8 cellular contexts compared by ENCODE assay signal in genomic region chr15:90059208-90059985, GRCh38. TPM values are rescaled to one million over a fixed set of nuclear protein-coding genes. Genes with fewer than 3 reads are reported as not detected.
DNase-seq lines count a peak whose midpoint lies in the region; ATAC-seq and TF ChIP-seq lines count a peak whose summit lies in the region.

No MANE protein-coding gene starts in this region.

- H4K20me1 ChIP-seq in PC-9 (ENCODE audit: insufficient read depth), result no peaks in the 10 kb centered on the region

- DNase-seq in T-cell (peak; percentile 37 to 83 (median 66)), hepatic stellate cell (ENCODE audit: low spot score) (no peak), PC-9 (no peak)
- DNase-seq in activated naive CD8-positive, alpha-beta T cell treated with anti-CD3 and anti-CD28 coated beads, Interleukin-2, amount 50 U/mL, for 16 hours (ENCODE audit: low read depth, low spot score), result peak; percentile 28
- DNase-seq in stimulated activated CD8-positive, alpha-beta memory T cell treated with anti-CD3 and anti-CD28 coated beads, Interleukin-2, amount 100 ng/mL, for 1 hour (ENCODE audit: low read depth in 2 of 2), result peak; percentile 24 to 28

- H3K4me1 ChIP-seq in liver (ENCODE audit: control insufficient read depth in 4 of 4, insufficient read depth in 4 of 4, low read length in 3 of 4), result peaks cover 7 to 25% (median 11%) of the 10 kb centered on the region in 4 donors
- H3K4me1 ChIP-seq in PC-9 (replicated peaks; ENCODE audit: insufficient read depth), result no peaks in the 10 kb centered on the region

- BruUV-seq in PC-9 (replicated peaks; lab: Mats Ljungman, UMichigan), result no TSS peak

- H2AFZ ChIP-seq in PC-9, result no peak overlapping the region

- POLR2A ChIA-PET in T-cell (lab: Charles Lee) (no interaction called here), PC-9 (lab: Charles Lee; ENCODE audit: unreplicated experiment) (interaction anchor here (0.5 to 0.6 kb wide), 2 partner anchors 61 to 397 kb away, joined by 4 to 8 read pairs; no protein-coding TSS in a partner anchor)

- peak overlapping the region; percentile 93 for H3K27ac Mint-ChIP-seq in T-cell

- TF ChIP-seq CTCF in liver (IDR thresholded peaks at IDR 0.05; ENCODE audit: low read depth, low read length, missing input control) (no peak), PC-9 (conservative IDR thresholded peaks at IDR 0.05) (no peak)

- H3K4me2 ChIP-seq in PC-9, result no peak overlapping the region

- no peaks in the 10 kb centered on the region for H3F3A ChIP-seq in PC-9 (ENCODE audit: insufficient read depth, low read depth)

- H3K9me3 ChIP-seq in liver (ENCODE audit: control insufficient read depth in 4 of 4, low read length in 3 of 4) (no peaks in the 10 kb centered on the region), PC-9 (ENCODE audit: insufficient read depth, low read depth) (no peaks in the 10 kb centered on the region)

- no peak overlapping the region for H3K9ac ChIP-seq in liver (ENCODE audit: low read depth in 1 of 2, low read length in 2 of 2)

- no peaks in the 10 kb centered on the region for H3K27me3 Mint-ChIP-seq in T-cell

- ATAC-seq in GM19023 (IDR thresholded peaks at IDR 0.05; ENCODE audit: unreplicated experiment) (peak; percentile 86), HG03108 (IDR thresholded peaks at IDR 0.05; ENCODE audit: unreplicated experiment) (peak; percentile 92), T-cell (replicated peaks in 1 of 4) (peak; percentile 81 to 88 (median 86))

- intact Hi-C loops in PC-9 (cut with micrococcal nuclease; ENCODE audit: unreplicated experiment), result no loop called here

- no peaks in the 10 kb centered on the region for H3K36me3 Mint-ChIP-seq in T-cell

- no peaks in the 10 kb centered on the region for H3K9me2 ChIP-seq in PC-9 (ENCODE audit: insufficient read depth)

- CTCF ChIA-PET in T-cell (lab: Charles Lee), result interaction anchor here in 1 of 2 donors (0.9 kb wide), 1 partner anchor 56 kb away, joined by 3 read pairs; no protein-coding TSS in a partner anchor
- CTCF ChIA-PET in PC-9 (lab: Charles Lee), result no interaction called here

- H3K4me3 ChIP-seq in liver (ENCODE audit: low read depth in 1 of 3, low read length in 3 of 3) (no peak overlapping the region), PC-9 (no peak overlapping the region)

- H3K36me3 ChIP-seq in liver (ENCODE audit: control insufficient read depth in 4 of 4, insufficient read depth in 3 of 4, low read depth in 1 of 4, low read length in 3 of 4) (no peaks in the 10 kb centered on the region), PC-9 (ENCODE audit: low read depth) (no peaks in the 10 kb centered on the region)

- H3K27me3 ChIP-seq in liver (ENCODE audit: control insufficient read depth in 4 of 4, insufficient read depth in 4 of 4, low read length in 3 of 4) (no peaks in the 10 kb centered on the region), PC-9 (ENCODE audit: insufficient read depth, low read depth) (no peaks in the 10 kb centered on the region)

- peak overlapping the region in 2 of 3 donors; percentile 37 to 59 for H3K4me3 Mint-ChIP-seq in T-cell

- H3K27ac ChIP-seq in liver (ENCODE audit: low read depth in 1 of 2, low read length in 2 of 2) (peak overlapping the region; percentile 66 to 71), PC-9 (no peak overlapping the region)

- WGBS in liver, result 68% methylated on average over 21 of the region's 21 CpGs

- H3K79me2 ChIP-seq in PC-9 (ENCODE audit: low read depth), result no peaks in the 10 kb centered on the region

- H3K4me1 Mint-ChIP-seq in T-cell, result peaks cover 49 to 64% (median 58%) of the 10 kb centered on the region in 3 donors

- TF ChIP-seq RAD21 in liver (IDR thresholded peaks at IDR 0.05), result peak in 1 of 2 donors; percentile 33

- H3K9me3 Mint-ChIP-seq in T-cell, result no peaks in the 10 kb centered on the region

TF ChIP-seq in liver, 16 proteins besides CTCF, POLR2A, EP300 and RAD21:
- TF ChIP-seq HNF4G (IDR thresholded peaks at IDR 0.05) (no peak), EGR1 (IDR thresholded peaks at IDR 0.05; ENCODE audit: low read depth in 2 of 2) (peak in 1 of 2 donors; percentile 8), MAX (IDR thresholded peaks at IDR 0.05) (peak; percentile 67), HNF4A (conservative IDR thresholded peaks at IDR 0.05) (no peak)

RNA-seq across cellular contexts. Expression of gene IDH2, which starts 42.9 kb away (rescaled TPM):
- total RNA-seq in T-cell (10 to 100 TPM; 45.8 to 56.1 (median 49.2) TPM), liver (100 to 1,000 TPM; 149 to 318 TPM), PC-9 (2021) (87.9 and 96.7 TPM in 2 replicates)
- polyA plus RNA-seq in liver, result 100 to 1,000 TPM; 278 to 339 TPM

RNA-seq across cellular contexts. Expression of gene ZNF710, which starts 58.3 kb away (rescaled TPM):
- 10 to 100 TPM; 11.8 to 21.2 (median 17.7) TPM for total RNA-seq in T-cell
- total RNA-seq in liver, result 10 to 100 TPM in 1 of 2 donors, 1 to 10 TPM in 1; 5.4 to 15.3 TPM
- 1 to 10 TPM; 1.9 to 5.3 TPM for polyA plus RNA-seq in liver
- 23.4 and 25.2 TPM in 2 replicates for total RNA-seq in PC-9 (2021)

Comparison
In these comparisons a context has a peak if more than half of its experiments do, and no peak if none do; other contexts are left out.
1. DNase-seq: peak in T-cell (34 of 34), activated naive CD8-positive, alpha-beta T cell treated with anti-CD3 and anti-CD28 coated beads, Interleukin-2, amount 50 U/mL, for 16 hours (single experiment) and stimulated activated CD8-positive, alpha-beta memory T cell treated with anti-CD3 and anti-CD28 coated beads, Interleukin-2, amount 100 ng/mL, for 1 hour (2 of 2); none in hepatic stellate cell (single experiment) and PC-9 (0 of 2).
2. Peak in every context shown above with its lines, with median percentiles within 50 percentile points of each other: ATAC-seq.